Comparison of ENCODE assay signal across 1 cellular context in the genomic region with DNA sequence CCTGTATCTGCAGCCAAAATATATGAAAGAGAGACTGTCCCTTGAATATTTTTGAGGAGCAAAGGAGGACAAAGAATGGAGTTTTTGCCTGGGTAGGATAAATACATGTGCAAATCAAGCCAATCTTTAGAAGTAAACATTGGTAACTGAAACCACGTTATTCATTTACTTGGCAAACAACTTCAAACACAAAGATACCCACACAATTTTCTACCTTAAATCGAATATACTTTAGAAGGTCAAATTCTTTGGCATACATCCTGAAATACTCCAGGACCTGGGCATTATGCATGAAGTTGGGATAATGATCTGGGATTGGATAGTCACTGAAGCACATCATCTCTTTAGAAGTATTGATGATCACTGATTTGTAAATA.
TF ChIP-seq lines count a peak whose summit lies in the region.

No MANE protein-coding gene starts in this region.

TF ChIP-seq in HepG2, 621 proteins besides CTCF, POLR2A, EP300 and RAD21 (continued from another document and continues in another):
- no peak for TF ChIP-seq ZNF281 (CRISPR knock-in tag; IDR thresholded peaks at IDR 0.05; ENCODE audit: borderline replicate concordance)
- peak; percentile 58; the same call in 1 of the 2 replicates for TF ChIP-seq HOMEZ (CRISPR knock-in tag; IDR thresholded peaks at IDR 0.05; ENCODE audit: low read depth)
- no peak for TF ChIP-seq ZNF30 (CRISPR knock-in tag; IDR thresholded peaks at IDR 0.05)
- no peak for TF ChIP-seq ZNF484 (CRISPR knock-in tag; IDR thresholded peaks at IDR 0.05; ENCODE audit: borderline replicate concordance, low read depth)
- TF ChIP-seq, protein P1, sequence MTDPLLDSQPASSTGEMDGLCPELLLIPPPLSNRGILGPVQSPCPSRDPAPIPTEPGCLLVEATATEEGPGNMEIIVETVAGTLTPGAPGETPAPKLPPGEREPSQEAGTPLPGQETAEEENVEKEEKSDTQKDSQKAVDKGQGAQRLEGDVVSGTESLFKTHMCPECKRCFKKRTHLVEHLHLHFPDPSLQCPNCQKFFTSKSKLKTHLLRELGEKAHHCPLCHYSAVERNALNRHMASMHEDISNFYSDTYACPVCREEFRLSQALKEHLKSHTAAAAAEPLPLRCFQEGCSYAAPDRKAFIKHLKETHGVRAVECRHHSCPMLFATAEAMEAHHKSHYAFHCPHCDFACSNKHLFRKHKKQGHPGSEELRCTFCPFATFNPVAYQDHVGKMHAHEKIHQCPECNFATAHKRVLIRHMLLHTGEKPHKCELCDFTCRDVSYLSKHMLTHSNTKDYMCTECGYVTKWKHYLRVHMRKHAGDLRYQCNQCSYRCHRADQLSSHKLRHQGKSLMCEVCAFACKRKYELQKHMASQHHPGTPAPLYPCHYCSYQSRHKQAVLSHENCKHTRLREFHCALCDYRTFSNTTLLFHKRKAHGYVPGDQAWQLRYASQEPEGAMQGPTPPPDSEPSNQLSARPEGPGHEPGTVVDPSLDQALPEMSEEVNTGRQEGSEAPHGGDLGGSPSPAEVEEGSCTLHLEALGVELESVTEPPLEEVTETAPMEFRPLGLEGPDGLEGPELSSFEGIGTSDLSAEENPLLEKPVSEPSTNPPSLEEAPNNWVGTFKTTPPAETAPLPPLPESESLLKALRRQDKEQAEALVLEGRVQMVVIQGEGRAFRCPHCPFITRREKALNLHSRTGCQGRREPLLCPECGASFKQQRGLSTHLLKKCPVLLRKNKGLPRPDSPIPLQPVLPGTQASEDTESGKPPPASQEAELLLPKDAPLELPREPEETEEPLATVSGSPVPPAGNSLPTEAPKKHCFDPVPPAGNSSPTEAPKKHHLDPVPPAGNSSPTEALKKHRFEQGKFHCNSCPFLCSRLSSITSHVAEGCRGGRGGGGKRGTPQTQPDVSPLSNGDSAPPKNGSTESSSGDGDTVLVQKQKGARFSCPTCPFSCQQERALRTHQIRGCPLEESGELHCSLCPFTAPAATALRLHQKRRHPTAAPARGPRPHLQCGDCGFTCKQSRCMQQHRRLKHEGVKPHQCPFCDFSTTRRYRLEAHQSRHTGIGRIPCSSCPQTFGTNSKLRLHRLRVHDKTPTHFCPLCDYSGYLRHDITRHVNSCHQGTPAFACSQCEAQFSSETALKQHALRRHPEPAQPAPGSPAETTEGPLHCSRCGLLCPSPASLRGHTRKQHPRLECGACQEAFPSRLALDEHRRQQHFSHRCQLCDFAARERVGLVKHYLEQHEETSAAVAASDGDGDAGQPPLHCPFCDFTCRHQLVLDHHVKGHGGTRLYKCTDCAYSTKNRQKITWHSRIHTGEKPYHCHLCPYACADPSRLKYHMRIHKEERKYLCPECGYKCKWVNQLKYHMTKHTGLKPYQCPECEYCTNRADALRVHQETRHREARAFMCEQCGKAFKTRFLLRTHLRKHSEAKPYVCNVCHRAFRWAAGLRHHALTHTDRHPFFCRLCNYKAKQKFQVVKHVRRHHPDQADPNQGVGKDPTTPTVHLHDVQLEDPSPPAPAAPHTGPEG (CRISPR knock-in tag; IDR thresholded peaks at IDR 0.05), result no peak
- peak; percentile 51; the same call in 1 of the 2 replicates for TF ChIP-seq SP5 (CRISPR knock-in tag; IDR thresholded peaks at IDR 0.05; ENCODE audit: borderline replicate concordance, low read depth)
- no peak for TF ChIP-seq HNRNPLL (IDR thresholded peaks at IDR 0.05; ENCODE audit: low read depth, low read length, poor library complexity, severe bottlenecking)
- peak; percentile 47; the same call in 1 of the 2 replicates for TF ChIP-seq TBX3 (IDR thresholded peaks at IDR 0.05; ENCODE audit: borderline replicate concordance)
- no peak for TF ChIP-seq CBX2 (IDR thresholded peaks at IDR 0.05; ENCODE audit: low read depth, low read length)
- no peak for TF ChIP-seq CBX2 (CRISPR knock-in tag; IDR thresholded peaks at IDR 0.05; ENCODE audit: low read depth)
- no peak for TF ChIP-seq NFE2L1 (CRISPR knock-in tag; IDR thresholded peaks at IDR 0.05; ENCODE audit: borderline replicate concordance)
- TF ChIP-seq, protein P2, sequence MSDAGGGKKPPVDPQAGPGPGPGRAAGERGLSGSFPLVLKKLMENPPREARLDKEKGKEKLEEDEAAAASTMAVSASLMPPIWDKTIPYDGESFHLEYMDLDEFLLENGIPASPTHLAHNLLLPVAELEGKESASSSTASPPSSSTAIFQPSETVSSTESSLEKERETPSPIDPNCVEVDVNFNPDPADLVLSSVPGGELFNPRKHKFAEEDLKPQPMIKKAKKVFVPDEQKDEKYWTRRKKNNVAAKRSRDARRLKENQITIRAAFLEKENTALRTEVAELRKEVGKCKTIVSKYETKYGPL (CRISPR knock-in tag; IDR thresholded peaks at IDR 0.05), result no peak
- TF ChIP-seq ZFP37 (CRISPR knock-in tag; IDR thresholded peaks at IDR 0.05; ENCODE audit: borderline replicate concordance), result no peak
- TF ChIP-seq, protein P3, sequence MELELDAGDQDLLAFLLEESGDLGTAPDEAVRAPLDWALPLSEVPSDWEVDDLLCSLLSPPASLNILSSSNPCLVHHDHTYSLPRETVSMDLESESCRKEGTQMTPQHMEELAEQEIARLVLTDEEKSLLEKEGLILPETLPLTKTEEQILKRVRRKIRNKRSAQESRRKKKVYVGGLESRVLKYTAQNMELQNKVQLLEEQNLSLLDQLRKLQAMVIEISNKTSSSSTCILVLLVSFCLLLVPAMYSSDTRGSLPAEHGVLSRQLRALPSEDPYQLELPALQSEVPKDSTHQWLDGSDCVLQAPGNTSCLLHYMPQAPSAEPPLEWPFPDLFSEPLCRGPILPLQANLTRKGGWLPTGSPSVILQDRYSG (CRISPR knock-in tag; IDR thresholded peaks at IDR 0.05), result no peak
- peak; percentile 39; the same call in 1 of the 3 replicates for TF ChIP-seq MXI1 (IDR thresholded peaks at IDR 0.05; ENCODE audit: borderline replicate concordance, low read depth, low read length)
- no peak for TF ChIP-seq YEATS2 (CRISPR knock-in tag; IDR thresholded peaks at IDR 0.05; ENCODE audit: borderline replicate concordance)
- TF ChIP-seq CEBPG (CRISPR knock-in tag; IDR thresholded peaks at IDR 0.05), result peak; percentile 39
- peak in 1 of 2 experiments; percentile 41; a peak in 1 of 4 replicates for TF ChIP-seq KLF16 (CRISPR knock-in tag; IDR thresholded peaks at IDR 0.05)
- TF ChIP-seq SATB2 (CRISPR knock-in tag; IDR thresholded peaks at IDR 0.05), result no peak
- TF ChIP-seq ZNF205 (CRISPR knock-in tag; IDR thresholded peaks at IDR 0.05), result no peak
- peak; percentile 96 for TF ChIP-seq NFIC (IDR thresholded peaks at IDR 0.05; ENCODE audit: low read length)
- no peak for TF ChIP-seq ZKSCAN1 (IDR thresholded peaks at IDR 0.05; ENCODE audit: low read length)
- no peak for TF ChIP-seq BHLHE40 (IDR thresholded peaks at IDR 0.05; ENCODE audit: low read length)
- peak; percentile 78; the same call in 1 of the 2 replicates for TF ChIP-seq NCOR1 (IDR thresholded peaks at IDR 0.05; ENCODE audit: borderline replicate concordance, low read length)
- peak; percentile 97 for TF ChIP-seq NCOA2 (CRISPR knock-in tag; IDR thresholded peaks at IDR 0.05)
- TF ChIP-seq ZNF430 (CRISPR knock-in tag; IDR thresholded peaks at IDR 0.05), result no peak
- TF ChIP-seq TEAD2 (CRISPR knock-in tag; IDR thresholded peaks at IDR 0.05), result no peak
- no peak for TF ChIP-seq ZNF460 (CRISPR knock-in tag; IDR thresholded peaks at IDR 0.05; ENCODE audit: borderline replicate concordance)
- no peak for TF ChIP-seq ZNF607 (CRISPR knock-in tag; IDR thresholded peaks at IDR 0.05; ENCODE audit: borderline replicate concordance)
- TF ChIP-seq ZBTB21 (CRISPR knock-in tag; IDR thresholded peaks at IDR 0.05), result no peak
- TF ChIP-seq ZNF749 (CRISPR knock-in tag; IDR thresholded peaks at IDR 0.05; ENCODE audit: borderline replicate concordance), result no peak
- TF ChIP-seq ZNF543 (CRISPR knock-in tag; IDR thresholded peaks at IDR 0.05), result 0 out of 2 replicates have a peak, but pooled peaks have one; percentile 24
- no peak for TF ChIP-seq NCOA1 (CRISPR knock-in tag; IDR thresholded peaks at IDR 0.05)
- TF ChIP-seq RBM22 (optimal IDR thresholded peaks at IDR 0.05; ENCODE audit: low read length), result no peak
- TF ChIP-seq HNF4A (CRISPR knock-in tag; IDR thresholded peaks at IDR 0.05), result peak; percentile 55
- 0 out of 2 replicates have a peak, but pooled peaks have one; percentile 27 for TF ChIP-seq ATF2 (CRISPR knock-in tag; IDR thresholded peaks at IDR 0.05)
- peak; percentile 32; the same call in 1 of the 2 replicates for TF ChIP-seq DPF2 (CRISPR knock-in tag; IDR thresholded peaks at IDR 0.05; ENCODE audit: borderline replicate concordance, low read depth)
- peak; percentile 97 for TF ChIP-seq ISL2 (CRISPR knock-in tag; IDR thresholded peaks at IDR 0.05)
- TF ChIP-seq ARNTL (CRISPR knock-in tag; IDR thresholded peaks at IDR 0.05), result peak; percentile 41; the same call in 1 of the 2 replicates
- TF ChIP-seq GLI4 (CRISPR knock-in tag; IDR thresholded peaks at IDR 0.05; ENCODE audit: borderline replicate concordance), result no peak
- no peak for TF ChIP-seq U2AF2 (IDR thresholded peaks at IDR 0.05; ENCODE audit: low read depth, low read length)
- no peak for TF ChIP-seq SNAPC2 (CRISPR knock-in tag; IDR thresholded peaks at IDR 0.05)
- no peak for TF ChIP-seq NCOA5 (CRISPR knock-in tag; IDR thresholded peaks at IDR 0.05)
- TF ChIP-seq FOXK1 (CRISPR knock-in tag; IDR thresholded peaks at IDR 0.05; ENCODE audit: borderline replicate concordance, low read depth), result peak; percentile 55; the same call in 1 of the 2 replicates
- no peak for TF ChIP-seq ZUFSP (CRISPR knock-in tag; IDR thresholded peaks at IDR 0.05; ENCODE audit: borderline replicate concordance)
- TF ChIP-seq FOXK2 (IDR thresholded peaks at IDR 0.05), result peak; percentile 59; the same call in 1 of the 2 replicates
- peak; percentile 53; the same call in 1 of the 2 replicates for TF ChIP-seq LCORL (IDR thresholded peaks at IDR 0.05)
- TF ChIP-seq LCORL (CRISPR knock-in tag; IDR thresholded peaks at IDR 0.05), result peak; percentile 47; the same call in 1 of the 2 replicates
- TF ChIP-seq, protein P4, sequence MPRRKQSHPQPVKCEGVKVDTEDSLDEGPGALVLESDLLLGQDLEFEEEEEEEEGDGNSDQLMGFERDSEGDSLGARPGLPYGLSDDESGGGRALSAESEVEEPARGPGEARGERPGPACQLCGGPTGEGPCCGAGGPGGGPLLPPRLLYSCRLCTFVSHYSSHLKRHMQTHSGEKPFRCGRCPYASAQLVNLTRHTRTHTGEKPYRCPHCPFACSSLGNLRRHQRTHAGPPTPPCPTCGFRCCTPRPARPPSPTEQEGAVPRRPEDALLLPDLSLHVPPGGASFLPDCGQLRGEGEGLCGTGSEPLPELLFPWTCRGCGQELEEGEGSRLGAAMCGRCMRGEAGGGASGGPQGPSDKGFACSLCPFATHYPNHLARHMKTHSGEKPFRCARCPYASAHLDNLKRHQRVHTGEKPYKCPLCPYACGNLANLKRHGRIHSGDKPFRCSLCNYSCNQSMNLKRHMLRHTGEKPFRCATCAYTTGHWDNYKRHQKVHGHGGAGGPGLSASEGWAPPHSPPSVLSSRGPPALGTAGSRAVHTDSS (CRISPR knock-in tag; conservative IDR thresholded peaks at IDR 0.05), result no peak
